ENCODE assay signal across 17 cellular contexts in the genomic region with DNA sequence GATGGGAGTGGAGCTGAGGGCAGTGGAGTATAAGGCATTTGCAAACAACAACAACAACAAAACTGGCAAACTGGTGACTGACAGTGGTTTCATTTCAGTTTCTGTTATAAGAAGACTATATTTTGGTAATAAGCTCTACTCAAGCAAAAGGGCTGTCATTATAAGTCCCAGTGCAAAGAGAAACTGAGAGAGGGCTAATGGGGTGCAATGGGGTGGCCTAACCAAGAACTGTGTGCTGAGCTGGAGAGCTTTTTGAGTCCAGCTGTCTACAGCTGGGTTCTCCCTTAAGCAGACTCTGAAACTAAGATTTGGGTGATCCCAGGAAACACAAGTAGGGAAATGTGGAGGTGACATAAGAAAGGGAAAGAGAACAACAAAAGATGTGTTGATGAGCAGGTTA.
DNase-seq lines count a peak whose midpoint lies in the region; ATAC-seq and TF ChIP-seq lines count a peak whose summit lies in the region.
"Had no signal": no experiment of that assay in that cellular context is flagged by ENCODE, and none has a peak within 500 bp of the region (broad histone marks: within the 10 kb centered on the region; RNA-seq: fewer than 3 reads in every experiment).

No MANE protein-coding gene starts in this region.

- H2AFZ ChIP-seq in GM23338, result 0 out of 2 replicates have a peak overlapping the region, but pooled peaks have one; percentile 10
- peak overlapping the region; percentile 22 for H2AFZ ChIP-seq in MM.1S (ENCODE audit: low read length)

- H3K27ac Mint-ChIP-seq in GM23338, result no peak overlapping the region
- H3K27ac Mint-ChIP-seq: CD4-positive, alpha-beta memory T cell; HFFc6 had no signal

- no peaks in the 10 kb centered on the region for H3F3A ChIP-seq in GM23338 (replicated peaks; ENCODE audit: low read depth)
- H3F3A ChIP-seq in MM.1S (ENCODE audit: insufficient read depth, low read length), result peaks cover 20% of the 10 kb centered on the region

- no peaks in the 10 kb centered on the region for H3K79me2 ChIP-seq in GM23338 (replicated peaks; ENCODE audit: insufficient read depth)
- H3K79me2 ChIP-seq in MM.1S (ENCODE audit: low read length), result no peaks in the 10 kb centered on the region

- TF ChIP-seq CTCF in GM23338 (conservative IDR thresholded peaks at IDR 0.05; ENCODE audit: low read depth in 2 of 2) (no peak), MM.1S (IDR thresholded peaks at IDR 0.05; ENCODE audit: low read length) (no peak)

- H3K27me3 Mint-ChIP-seq in GM23338 (ENCODE audit: insufficient read depth, low read depth, poor library complexity), result no peaks in the 10 kb centered on the region

- H3K4me1 Mint-ChIP-seq in GM23338, result no peaks in the 10 kb centered on the region
- H3K4me1 Mint-ChIP-seq: CD4-positive, alpha-beta memory T cell had no signal

- H4K20me1 ChIP-seq in GM23338 (replicated peaks; ENCODE audit: insufficient read depth) (no peaks in the 10 kb centered on the region), MM.1S (ENCODE audit: insufficient read depth, low read length) (no peaks in the 10 kb centered on the region)

- ATAC-seq in GM18867 (IDR thresholded peaks at IDR 0.05; ENCODE audit: unreplicated experiment), result peak; percentile 81
- ATAC-seq in GM23338, result no peak
- no peak for ATAC-seq in GM21529 (IDR thresholded peaks at IDR 0.05; ENCODE audit: unreplicated experiment)
- ATAC-seq: GM12878 had no signal

- H3K4me2 ChIP-seq in GM23338, result no peak overlapping the region
- peak overlapping the region; percentile 47 for H3K4me2 ChIP-seq in MM.1S (ENCODE audit: low read depth, low read length)

- H3K9me3 Mint-ChIP-seq in GM23338, result no peaks in the 10 kb centered on the region

- H3K4me1 ChIP-seq in GM23338 (ENCODE audit: insufficient read depth), result no peaks in the 10 kb centered on the region
- peaks cover 22% of the 10 kb centered on the region for H3K4me1 ChIP-seq in MM.1S (ENCODE audit: low read length)
- H3K4me1 ChIP-seq: HAP-1 had no signal

- H3K4me3 Mint-ChIP-seq in GM23338, result no peak overlapping the region
- H3K4me3 Mint-ChIP-seq: CD4-positive, alpha-beta memory T cell; HFFc6 had no signal

- H3K4me3 ChIP-seq in GM23338 (no peak overlapping the region), MM.1S (ENCODE audit: low read length) (peak overlapping the region; percentile 4; the same call in 1 of the 2 replicates)
- H3K4me3 ChIP-seq: GM12878, HAP-1 had no signal

- H3K9ac ChIP-seq in MM.1S (ENCODE audit: low read length), result peak overlapping the region; percentile 1; the same call in 1 of the 2 replicates

- peaks cover 19% of the 10 kb centered on the region; the same call in 1 of the 2 replicates for H3K9me2 ChIP-seq in GM23338 (ENCODE audit: insufficient read depth)
- no peaks in the 10 kb centered on the region for H3K9me2 ChIP-seq in MM.1S (replicated peaks; ENCODE audit: insufficient read depth, low read length)

- no peaks in the 10 kb centered on the region for H3K36me3 Mint-ChIP-seq in GM23338 (ENCODE audit: low read depth)
- H3K36me3 Mint-ChIP-seq: CD4-positive, alpha-beta memory T cell had no signal

- H3K9me3 ChIP-seq in MM.1S (replicated peaks; ENCODE audit: insufficient read depth, low read length), result no peaks in the 10 kb centered on the region
- H3K9me3 ChIP-seq: HAP-1 had no signal

- H3K27ac ChIP-seq in GM23338 (ENCODE audit: low read depth) (no peak overlapping the region), MM.1S (ENCODE audit: low read length) (peak overlapping the region; percentile 67)

- H3K36me3 ChIP-seq in GM23338 (ENCODE audit: insufficient read depth) (no peaks in the 10 kb centered on the region), MM.1S (replicated peaks; ENCODE audit: insufficient read depth, low read length) (no peaks in the 10 kb centered on the region)
- H3K36me3 ChIP-seq: HAP-1 had no signal

- DNase-seq in GM23338 (ENCODE audit: low spot score), result no peak
- peak; percentile 58 for DNase-seq in MM.1S
- DNase-seq in amygdala (lab: John Stamatoyannopoulos, UW), result no peak
- DNase-seq in NCI-H526 treated with DMSO at 0.1 percent for 48 hours (lab: John Stamatoyannopoulos, UW), result no peak
- DNase-seq: C1 segment of cervical spinal cord; Calu3; CD4-positive, alpha-beta memory T cell; COR-L47; DMS53; DMS79 treated with DMSO at 0.1 percent for 48 hours; GF-D8; GOT3; HFFc6 had no signal

- H3K27me3 ChIP-seq in GM23338 (ENCODE audit: insufficient read depth), result no peaks in the 10 kb centered on the region
- no peaks in the 10 kb centered on the region for H3K27me3 ChIP-seq in MM.1S (replicated peaks; ENCODE audit: insufficient read depth, low read length)

TF ChIP-seq in GM23338, 12 proteins besides CTCF, POLR2A, EP300 and RAD21 (continues in another document):
- TF ChIP-seq STAT1 (IDR thresholded peaks at IDR 0.05; ENCODE audit: unreplicated experiment) (no peak), ZNF331 (CRISPR knock-in tag; IDR thresholded peaks at IDR 0.05; ENCODE audit: low read depth) (no peak), EZH2 (IDR thresholded peaks at IDR 0.05; ENCODE audit: low read depth, unreplicated experiment) (no peak), NANOG (IDR thresholded peaks at IDR 0.05; ENCODE audit: borderline replicate concordance) (no peak)
- TF ChIP-seq, protein P1, sequence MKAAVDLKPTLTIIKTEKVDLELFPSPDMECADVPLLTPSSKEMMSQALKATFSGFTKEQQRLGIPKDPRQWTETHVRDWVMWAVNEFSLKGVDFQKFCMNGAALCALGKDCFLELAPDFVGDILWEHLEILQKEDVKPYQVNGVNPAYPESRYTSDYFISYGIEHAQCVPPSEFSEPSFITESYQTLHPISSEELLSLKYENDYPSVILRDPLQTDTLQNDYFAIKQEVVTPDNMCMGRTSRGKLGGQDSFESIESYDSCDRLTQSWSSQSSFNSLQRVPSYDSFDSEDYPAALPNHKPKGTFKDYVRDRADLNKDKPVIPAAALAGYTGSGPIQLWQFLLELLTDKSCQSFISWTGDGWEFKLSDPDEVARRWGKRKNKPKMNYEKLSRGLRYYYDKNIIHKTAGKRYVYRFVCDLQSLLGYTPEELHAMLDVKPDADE (IDR thresholded peaks at IDR 0.05), result no peak
- TF ChIP-seq, protein P2, sequence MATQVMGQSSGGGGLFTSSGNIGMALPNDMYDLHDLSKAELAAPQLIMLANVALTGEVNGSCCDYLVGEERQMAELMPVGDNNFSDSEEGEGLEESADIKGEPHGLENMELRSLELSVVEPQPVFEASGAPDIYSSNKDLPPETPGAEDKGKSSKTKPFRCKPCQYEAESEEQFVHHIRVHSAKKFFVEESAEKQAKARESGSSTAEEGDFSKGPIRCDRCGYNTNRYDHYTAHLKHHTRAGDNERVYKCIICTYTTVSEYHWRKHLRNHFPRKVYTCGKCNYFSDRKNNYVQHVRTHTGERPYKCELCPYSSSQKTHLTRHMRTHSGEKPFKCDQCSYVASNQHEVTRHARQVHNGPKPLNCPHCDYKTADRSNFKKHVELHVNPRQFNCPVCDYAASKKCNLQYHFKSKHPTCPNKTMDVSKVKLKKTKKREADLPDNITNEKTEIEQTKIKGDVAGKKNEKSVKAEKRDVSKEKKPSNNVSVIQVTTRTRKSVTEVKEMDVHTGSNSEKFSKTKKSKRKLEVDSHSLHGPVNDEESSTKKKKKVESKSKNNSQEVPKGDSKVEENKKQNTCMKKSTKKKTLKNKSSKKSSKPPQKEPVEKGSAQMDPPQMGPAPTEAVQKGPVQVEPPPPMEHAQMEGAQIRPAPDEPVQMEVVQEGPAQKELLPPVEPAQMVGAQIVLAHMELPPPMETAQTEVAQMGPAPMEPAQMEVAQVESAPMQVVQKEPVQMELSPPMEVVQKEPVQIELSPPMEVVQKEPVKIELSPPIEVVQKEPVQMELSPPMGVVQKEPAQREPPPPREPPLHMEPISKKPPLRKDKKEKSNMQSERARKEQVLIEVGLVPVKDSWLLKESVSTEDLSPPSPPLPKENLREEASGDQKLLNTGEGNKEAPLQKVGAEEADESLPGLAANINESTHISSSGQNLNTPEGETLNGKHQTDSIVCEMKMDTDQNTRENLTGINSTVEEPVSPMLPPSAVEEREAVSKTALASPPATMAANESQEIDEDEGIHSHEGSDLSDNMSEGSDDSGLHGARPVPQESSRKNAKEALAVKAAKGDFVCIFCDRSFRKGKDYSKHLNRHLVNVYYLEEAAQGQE (IDR thresholded peaks at IDR 0.05; ENCODE audit: unreplicated experiment), result no peak
